ENCODE assay signal across 19 cellular contexts in the genomic region with DNA sequence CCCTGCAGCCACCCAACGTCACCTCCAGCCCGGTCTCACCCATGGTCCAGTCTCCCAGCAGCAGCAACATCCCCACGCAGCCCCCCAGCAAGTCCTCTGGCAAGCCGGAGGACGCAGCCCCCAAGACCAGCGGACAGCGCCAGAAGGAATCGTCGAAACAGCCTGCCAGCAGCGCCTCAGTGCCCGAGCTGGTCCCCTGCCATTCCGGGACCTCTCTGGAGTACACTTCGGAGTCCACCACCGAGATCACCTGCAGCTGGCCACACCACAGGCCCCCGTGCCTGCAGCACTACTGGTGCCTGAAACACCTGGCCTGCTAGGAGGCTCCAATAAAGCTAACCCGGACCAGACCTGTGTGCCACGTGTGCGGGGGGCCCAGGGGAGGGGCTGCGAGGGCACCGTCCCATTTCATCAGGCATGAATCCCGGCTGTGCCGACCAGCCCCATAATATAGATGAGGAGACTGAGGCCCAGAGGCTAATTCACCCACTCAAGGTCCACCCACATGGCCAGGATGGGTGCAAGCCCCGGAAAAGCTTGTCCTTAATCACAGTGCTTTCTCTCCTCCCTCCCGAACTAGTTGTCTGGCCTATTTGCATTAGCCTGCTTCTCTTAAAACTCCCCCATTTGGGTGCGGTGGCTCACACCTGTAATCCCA. TPM values are rescaled to one million over a fixed set of nuclear protein-coding genes. Genes with fewer than 3 reads are reported as not detected.
A peak's percentile ranks its signal among the peaks of the same experiment; 100 is the strongest.
DNase-seq lines count a peak whose midpoint lies in the region; ATAC-seq, FAIRE-seq and TF ChIP-seq lines count a peak whose summit lies in the region.
"Had no signal": no experiment of that assay in that cellular context is flagged by ENCODE, and none has a peak within 500 bp of the region (broad histone marks: within the 10 kb centered on the region; RNA-seq: fewer than 3 reads in every experiment).

No MANE protein-coding gene starts in this region.

- no peak for FAIRE-seq in GM12892 (lab: Jason Lieb, UNC)
- FAIRE-seq: A204.1, GM18507 had no signal

- CTCF ChIA-PET in AG04450 (lab: Charles Lee) = no interaction called here

- H4K20me1 ChIP-seq in BLaER1 treated with 17β-estradiol and CSF1 and Interleukin-3, amounts not matched to agents 10 nM and 100 nM = peaks cover 0 to 15% (median 0%) of the 10 kb centered on the region in 11 experiments; a peak in 3 of 22 replicates

- 90% methylated on average over 25 of the region's 25 CpGs for WGBS in mesenchymal stem cell

- H3K36me3 ChIP-seq in BLaER1 treated with 17β-estradiol and CSF1 and Interleukin-3, amounts not matched to agents 10 nM and 100 nM = no peaks in the 10 kb centered on the region
- no peaks in the 10 kb centered on the region for H3K36me3 ChIP-seq in WERI-Rb-1
- no peaks in the 10 kb centered on the region for H3K36me3 ChIP-seq in mesenchymal stem cell (ENCODE audit: control insufficient read depth in 1 of 2, insufficient read depth in 2 of 2, low read depth in 1 of 2, low read length in 2 of 2)
- H3K36me3 ChIP-seq: BE2C had no signal

- no peaks in the 10 kb centered on the region for H3K79me1 ChIP-seq in mesenchymal stem cell (replicated peaks; ENCODE audit: low read length, poor library complexity, severe bottlenecking)

- no peak overlapping the region for H2AK5ac ChIP-seq in mesenchymal stem cell (ENCODE audit: low read length, severe bottlenecking)

- H3K14ac ChIP-seq in mesenchymal stem cell (ENCODE audit: low read length in 2 of 2) = no peak overlapping the region

- no peak overlapping the region for H2BK120ac ChIP-seq in mesenchymal stem cell (ENCODE audit: low read depth, low read length)

- POLR2A ChIA-PET in AG04450 (lab: Yijun Ruan, JAX) = no interaction called here

- H3K23ac ChIP-seq in mesenchymal stem cell (ENCODE audit: low read length in 2 of 2) = no peak overlapping the region

- no peak overlapping the region for H2BK5ac ChIP-seq in mesenchymal stem cell (ENCODE audit: low read depth, low read length, poor library complexity, severe bottlenecking)

- DNase-seq in AG04450 (ENCODE audit: low read depth, low spot score) (no peak), WERI-Rb-1 (no peak), mesenchymal stem cell (no peak), GM12892 (ENCODE audit: insufficient read length) (no peak), HT-29 (ENCODE audit: low spot score) (no peak)
- DNase-seq: BE2C; Calu3; CD4-positive, CD25-positive, alpha-beta regulatory T cell; DMS 273 treated with DMSO at 0.1 percent for 48 hours; GOT3; H9 had no signal

- peaks cover 15 to 41% (median 26%) of the 10 kb centered on the region in 10 experiments for H3K4me1 ChIP-seq in BLaER1 treated with 17β-estradiol and CSF1 and Interleukin-3, amounts not matched to agents 10 nM and 100 nM
- H3K4me1 ChIP-seq in mesenchymal stem cell (ENCODE audit: control insufficient read depth, insufficient read depth, low read depth, low read length) = peaks cover 5% of the 10 kb centered on the region

- no peak for TF ChIP-seq POLR2A in GM12892 (IDR thresholded peaks at IDR 0.05; ENCODE audit: low read depth, low read length)

- H2BK15ac ChIP-seq in mesenchymal stem cell (ENCODE audit: low read depth, poor library complexity, severe bottlenecking) = no peak overlapping the region

- H3K9me3 ChIP-seq in AG04450 (ENCODE audit: control insufficient read depth, insufficient read depth, low read length) (peaks cover 4% of the 10 kb centered on the region), WERI-Rb-1 (ENCODE audit: severe bottlenecking) (peaks cover 8% of the 10 kb centered on the region), mesenchymal stem cell (ENCODE audit: control insufficient read depth, low read length) (no peaks in the 10 kb centered on the region)
- peaks cover 0 to 15% (median 9%) of the 10 kb centered on the region in 11 experiments; a peak in 15 of 22 replicates for H3K9me3 ChIP-seq in BLaER1 treated with 17β-estradiol and CSF1 and Interleukin-3, amounts not matched to agents 10 nM and 100 nM (replicated peaks in 1 of 11)
- H3K9me3 ChIP-seq: BE2C had no signal

- H3K9ac ChIP-seq in BLaER1 treated with 17β-estradiol and CSF1 and Interleukin-3, amounts not matched to agents 10 nM and 100 nM = peak overlapping the region in 5 of 11 experiments; percentile 21 to 59 (median 35); a peak in 8 of 22 replicates
- H3K9ac ChIP-seq in mesenchymal stem cell (ENCODE audit: low read length) = no peak overlapping the region
- H3K9ac ChIP-seq: KMS-11 had no signal

- peak overlapping the region in 1 of 2 experiments; percentile 29 for H3K18ac ChIP-seq in mesenchymal stem cell (ENCODE audit: low read depth in 1 of 2, low read length in 2 of 2)

- no peak overlapping the region for H4K8ac ChIP-seq in mesenchymal stem cell (ENCODE audit: low read length)

- no peak overlapping the region for H2BK12ac ChIP-seq in mesenchymal stem cell (ENCODE audit: low read length in 2 of 2)

- H3K4ac ChIP-seq in mesenchymal stem cell (ENCODE audit: low read depth in 1 of 2, low read length in 2 of 2) = no peak overlapping the region

- no peak for ATAC-seq in GM18519 (IDR thresholded peaks at IDR 0.05; ENCODE audit: low FRiP score, unreplicated experiment)

- H3K4me2 ChIP-seq in BLaER1 treated with 17β-estradiol and CSF1 and Interleukin-3, amounts not matched to agents 10 nM and 100 nM = peak overlapping the region; percentile 56 to 93 (median 82)
- H3K4me2 ChIP-seq in mesenchymal stem cell (ENCODE audit: low read length, poor library complexity, severe bottlenecking) = no peak overlapping the region
- H3K4me2 ChIP-seq: KMS-11 had no signal

- H3K27me3 ChIP-seq in AG04450 (ENCODE audit: control insufficient read depth, insufficient read depth, low read length) (peaks cover 18% of the 10 kb centered on the region), WERI-Rb-1 (ENCODE audit: insufficient read depth, low read depth, severe bottlenecking) (no peaks in the 10 kb centered on the region), mesenchymal stem cell (ENCODE audit: control insufficient read depth in 1 of 2, insufficient read depth in 1 of 2, low read length in 2 of 2) (peaks cover 1 to 51% of the 10 kb centered on the region in 2 experiments)
- H3K27me3 ChIP-seq in BLaER1 treated with 17β-estradiol and CSF1 and Interleukin-3, amounts not matched to agents 10 nM and 100 nM = peaks cover 0 to 8% (median 3%) of the 10 kb centered on the region in 11 experiments; a peak in 17 of 22 replicates
- H3K27me3 ChIP-seq: BE2C had no signal

- TF ChIP-seq CTCF in AG04450 (IDR thresholded peaks at IDR 0.05; ENCODE audit: low read depth, low read length) = no peak
- no peak for TF ChIP-seq CTCF in WERI-Rb-1 (IDR thresholded peaks at IDR 0.05; ENCODE audit: low read depth, low read length)

- H4K91ac ChIP-seq in mesenchymal stem cell (ENCODE audit: low read length) = peak overlapping the region; percentile 11

- no peak overlapping the region for H2AFZ ChIP-seq in mesenchymal stem cell (ENCODE audit: low read depth, low read length)

- peak overlapping the region; percentile 2 for H3K27ac ChIP-seq in AG04450 (ENCODE audit: low read depth, low read length)
- peak overlapping the region in 6 of 11 experiments; percentile 6 to 62 (median 30); a peak in 8 of 22 replicates for H3K27ac ChIP-seq in BLaER1 treated with 17β-estradiol and CSF1 and Interleukin-3, amounts not matched to agents 10 nM and 100 nM
- H3K27ac ChIP-seq in WERI-Rb-1 = peak overlapping the region; percentile 84
- no peak overlapping the region for H3K27ac ChIP-seq in mesenchymal stem cell (ENCODE audit: low read length, poor library complexity, severe bottlenecking)
- H3K27ac ChIP-seq: HL-60, KMS-11 had no signal

- H3K4me3 ChIP-seq in AG04450 (ENCODE audit: low read depth, low read length) (no peak overlapping the region), WERI-Rb-1 (ENCODE audit: low read depth, low read length) (no peak overlapping the region), mesenchymal stem cell (ENCODE audit: insufficient read depth in 1 of 2, low read depth in 1 of 2, low read length in 2 of 2) (no peak overlapping the region)
- no peak overlapping the region for H3K4me3 ChIP-seq in BLaER1 treated with 17β-estradiol and CSF1 and Interleukin-3, amounts not matched to agents 10 nM and 100 nM

RNA-seq across cellular contexts. Expression of a gene that starts 6.7 kb away (rescaled TPM):
- 0.84 and 1.1 TPM in 2 replicates for polyA plus RNA-seq in AG04450 (2011; rRNA removed)
- polyA minus RNA-seq in AG04450 (2011; rRNA and poly(A)+ RNA removed) = 1.1 and 2.5 TPM in 2 replicates
- polyA plus RNA-seq in mesenchymal stem cell (2013, experiment 1 of 2) = 3.1 TPM
- 3.7 TPM for polyA plus RNA-seq in mesenchymal stem cell (2013, experiment 2 of 2)
- polyA plus RNA-seq in GM12892 (2012; ENCODE audit: missing spikeins) = 0.45 TPM
- 23.1 and 26.6 TPM in 2 replicates for total RNA-seq in HT-29 (2014; rRNA removed; shearing (Covaris generic))

RNA-seq across cellular contexts. Expression of a gene that starts 7.6 kb away (rescaled TPM):
- 0.40 TPM in 2 replicates for polyA plus RNA-seq in AG04450 (2011; rRNA removed)
- polyA minus RNA-seq in AG04450 (2011; rRNA and poly(A)+ RNA removed) = 0.48 and 0.55 TPM in 2 replicates
- polyA plus RNA-seq in mesenchymal stem cell (2013, experiment 1 of 2) = 2.0 TPM
- polyA plus RNA-seq in mesenchymal stem cell (2013, experiment 2 of 2) = 1.4 TPM
- 1.00 TPM for polyA plus RNA-seq in GM12892 (2012; ENCODE audit: missing spikeins)
- total RNA-seq in HT-29 (2014; rRNA removed; shearing (Covaris generic)) = 0.99 and 2.1 TPM in 2 replicates
- polyA plus RNA-seq: IgD-negative memory B cell had no signal

RNA-seq across cellular contexts. Expression of a gene that starts 15.1 kb away (rescaled TPM):
- polyA plus RNA-seq in AG04450 (2011; rRNA removed) = 5.6 and 7.5 TPM in 2 replicates
- 3.3 and 5.7 TPM in 2 replicates for polyA minus RNA-seq in AG04450 (2011; rRNA and poly(A)+ RNA removed)
- 10.8 TPM for polyA plus RNA-seq in mesenchymal stem cell (2013, experiment 1 of 2)
- 8.4 TPM for polyA plus RNA-seq in mesenchymal stem cell (2013, experiment 2 of 2)
- polyA plus RNA-seq in GM12892 (2012; ENCODE audit: missing spikeins) = 0.23 TPM
- 1.3 and 3.9 TPM in 2 replicates for total RNA-seq in HT-29 (2014; rRNA removed; shearing (Covaris generic))

RNA-seq across cellular contexts. Expression of a gene that starts 18.7 kb away (rescaled TPM):
- polyA plus RNA-seq in AG04450 (2011; rRNA removed) = 14.5 and 17.5 TPM in 2 replicates
- polyA minus RNA-seq in AG04450 (2011; rRNA and poly(A)+ RNA removed) = 6.3 and 7.8 TPM in 2 replicates
- 19.7 TPM for polyA plus RNA-seq in mesenchymal stem cell (2013, experiment 1 of 2)
- 19.4 TPM for polyA plus RNA-seq in mesenchymal stem cell (2013, experiment 2 of 2)
- 11.2 TPM for polyA plus RNA-seq in GM12892 (2012; ENCODE audit: missing spikeins)
- total RNA-seq in HT-29 (2014; rRNA removed; shearing (Covaris generic)) = 56.0 and 72.9 TPM in 2 replicates

RNA-seq across cellular contexts. Expression of a gene that starts 26.2 kb away (rescaled TPM):
- not detected in 2 replicates for polyA plus RNA-seq in AG04450 (2011; rRNA removed)
- not detected in 2 replicates for polyA minus RNA-seq in AG04450 (2011; rRNA and poly(A)+ RNA removed)
- not detected for polyA plus RNA-seq in mesenchymal stem cell (2013, experiment 1 of 2)
- polyA plus RNA-seq in mesenchymal stem cell (2013, experiment 2 of 2) = not detected
- not detected for polyA plus RNA-seq in GM12892 (2012; ENCODE audit: missing spikeins)
- total RNA-seq in HT-29 (2014; rRNA removed; shearing (Covaris generic)) = not detected in 2 replicates
- total RNA-seq: Calu3; CD4-positive, CD25-positive, alpha-beta regulatory T cell; Daoy had no signal
- polyA plus RNA-seq: CD4-positive, CD25-positive, alpha-beta regulatory T cell; IgD-negative memory B cell had no signal
